ENCODE assay signal across 17 cellular contexts in genomic region chr1:36137776-36138175, GRCh38.
DNase-seq lines count a peak whose midpoint lies in the region; ATAC-seq lines count a peak whose summit lies in the region.
"Had no signal": no experiment of that assay in that cellular context is flagged by ENCODE, and none has a peak within 500 bp of the region (broad histone marks: within the 10 kb centered on the region; RNA-seq: fewer than 3 reads in every experiment).

No MANE protein-coding gene starts in this region.

- no peaks in the 10 kb centered on the region for H3K27me3 ChIP-seq in muscle layer of colon (ENCODE audit: control insufficient read depth in 1 of 2, insufficient read depth in 2 of 2, low read length in 2 of 2)

- peaks cover 33% of the 10 kb centered on the region for H3K36me3 ChIP-seq in muscle layer of colon (ENCODE audit: insufficient read depth, low read length)

- no peak overlapping the region for H3K9ac ChIP-seq in muscle layer of colon (ENCODE audit: low read length)

- H3K4me1 ChIP-seq in muscle layer of colon (ENCODE audit: insufficient read depth, low read length): peaks cover 59% of the 10 kb centered on the region

- H3K4me3 ChIP-seq in muscle layer of colon (ENCODE audit: low read depth in 1 of 2, low read length in 2 of 2): no peak overlapping the region

- DNase-seq in DMS 273 (lab: John Stamatoyannopoulos, UW; ENCODE audit: unreplicated experiment) (peak; percentile 90), NCI-H1694 (lab: John Stamatoyannopoulos, UW) (peak; percentile 76), NCI-H524 treated with DMSO at 0.1 percent for 48 hours (lab: John Stamatoyannopoulos, UW) (peak; percentile 91), medulla oblongata (ENCODE audit: extremely low spot score) (no peak), DMS114 treated with DMSO at 0.1 percent for 48 hours (lab: John Stamatoyannopoulos, UW; ENCODE audit: unreplicated experiment) (no peak)
- DNase-seq: activated B cell treated with CpG ODN at 0.5 μM for 24 hours; activated CD8-positive, alpha-beta memory T cell treated with anti-CD3 and anti-CD28 coated beads, Interleukin-2, amount 50 U/mL, for 48 hours; HCEC 1CT; hypothalamus; left colon; naive B cell; NK-92 treated with Interleukin-12 subunit alpha and Interleukin-12 subunit beta, amount 100 ng/mL, for 24 hours; stimulated activated CD4-positive, alpha-beta T cell treated with anti-CD3 and anti-CD28 coated beads, Interleukin-12 subunit alpha, Interleukin-12 subunit beta, amount 100 ng/mL, for 4 hours; stimulated activated naive CD8-positive, alpha-beta T cell treated with anti-CD3 and anti-CD28 coated beads, Interleukin-15, Interleukin-2, amounts not matched to agents 100 U/mL and 50 U/mL, for 24 hours had no signal

- H3K9me3 ChIP-seq in muscle layer of colon (ENCODE audit: low read length): no peaks in the 10 kb centered on the region

- ATAC-seq in HG02852 (IDR thresholded peaks at IDR 0.05; ENCODE audit: unreplicated experiment) (no peak), GM19463 (IDR thresholded peaks at IDR 0.05; ENCODE audit: unreplicated experiment) (no peak)
- ATAC-seq: left colon; stimulated activated naive CD8-positive, alpha-beta T cell treated with anti-CD3 and anti-CD28 coated beads, Interleukin-15, Interleukin-2, amounts not matched to agents 100 U/mL and 50 U/mL, for 24 hours had no signal

- H3K27ac ChIP-seq in muscle layer of colon (ENCODE audit: low read depth, low read length): peak overlapping the region; percentile 10

Comparison
In these comparisons a context has a peak if more than half of its experiments do, and no peak if none do; other contexts are left out.
1. DNase-seq: peak in DMS 273 (single experiment), NCI-H1694 (single experiment) and NCI-H524 treated with DMSO at 0.1 percent for 48 hours (single experiment); none in medulla oblongata (single experiment) and DMS114 treated with DMSO at 0.1 percent for 48 hours (single experiment).